In genomic region chr15:73727330-73728018, GRCh38 we compare ENCODE assay signal across 13 cellular contexts. TPM values are rescaled to one million over a fixed set of nuclear protein-coding genes. Genes with fewer than 3 reads are reported as not detected.
DNase-seq lines count a peak whose midpoint lies in the region; ATAC-seq, FAIRE-seq and TF ChIP-seq lines count a peak whose summit lies in the region.
"Had no signal": no experiment of that assay in that cellular context is flagged by ENCODE, and none has a peak within 500 bp of the region (broad histone marks: within the 10 kb centered on the region; RNA-seq: fewer than 3 reads in every experiment).

No MANE protein-coding gene starts in this region.

- BruUV-seq in mammary epithelial cell (replicated peaks; lab: Mats Ljungman, UMichigan), result no TSS peak

- no peak for TF ChIP-seq CTCF in A549 (IDR thresholded peaks at IDR 0.05)
- no peak for TF ChIP-seq CTCF in mammary epithelial cell (conservative IDR thresholded peaks at IDR 0.05 in 1 of 2, IDR thresholded peaks at IDR 0.05 in 1 of 2; ENCODE audit: extremely low read depth in 1 of 2, insufficient read depth in 1 of 2, low read depth in 1 of 2, low read length in 2 of 2)

- TF ChIP-seq EP300 in A549 (IDR thresholded peaks at IDR 0.05), result no peak

- H3K4me1 ChIP-seq in A549, result no peaks in the 10 kb centered on the region; the same call in 2 of the 3 replicates
- H3K4me1 ChIP-seq in mammary epithelial cell (ENCODE audit: insufficient read depth, low read length), result no peaks in the 10 kb centered on the region
- H3K4me1 ChIP-seq in right cardiac atrium (ENCODE audit: control insufficient read depth, insufficient read depth, low read length), result peaks cover 3% of the 10 kb centered on the region
- H3K4me1 ChIP-seq: pancreas had no signal

- intact Hi-C loops in mammary epithelial cell (cut with micrococcal nuclease), result no loop called here
- intact Hi-C loops in right cardiac atrium (cut with DNase I), result loop anchor here in 1 of 4 donors (10.0 kb wide), 1 partner anchor 177 kb away; no protein-coding TSS in a partner anchor

- H3K4me2 ChIP-seq in A549 (no peak overlapping the region; the same call in 2 of the 3 replicates), mammary epithelial cell (ENCODE audit: insufficient read depth, low read depth, low read length) (no peak overlapping the region)

- H3K4me3 ChIP-seq in A549, result no peak overlapping the region
- no peak overlapping the region for H3K4me3 ChIP-seq in mammary epithelial cell (replicated peaks in 1 of 3; ENCODE audit: insufficient read depth in 1 of 3, low read depth in 2 of 3, low read length in 3 of 3)
- no peak overlapping the region for H3K4me3 ChIP-seq in right cardiac atrium (ENCODE audit: low read length)
- H3K4me3 ChIP-seq: pancreas, tibial nerve had no signal

- FAIRE-seq in A549 (lab: Jason Lieb, UNC) (no peak), H54 (lab: Jason Lieb, UNC) (no peak), frontal cortex (lab: Jason Lieb, UNC) (no peak)
- FAIRE-seq: pancreas, TTC549 had no signal

- TF ChIP-seq RAD21 in A549 (conservative IDR thresholded peaks at IDR 0.05 in 1 of 2, IDR thresholded peaks at IDR 0.05 in 1 of 2), result no peak

- H4K20me1 ChIP-seq in mammary epithelial cell (ENCODE audit: insufficient read depth, low read length), result no peaks in the 10 kb centered on the region

- in situ Hi-C loops in mammary epithelial cell (cut with MboI; ENCODE audit: low sequenced_read_pairs in 2 of 2), result no loop called here

- H3K79me2 ChIP-seq in mammary epithelial cell (ENCODE audit: insufficient read depth, low read length), result no peaks in the 10 kb centered on the region

- POLR2A ChIA-PET in A549 (lab: Yijun Ruan, JAX), result no interaction called here

- dilution Hi-C loops in mammary epithelial cell (cut with HindIII; ENCODE audit: low sequenced_read_pairs), result no loop called here

- no peak overlapping the region for H2AFZ ChIP-seq in mammary epithelial cell (ENCODE audit: low read depth, low read length)

- peak; percentile 72 to 89 for ATAC-seq in A549
- peak; percentile 53 to 65 for ATAC-seq in right cardiac atrium
- ATAC-seq in GM19328 (IDR thresholded peaks at IDR 0.05; ENCODE audit: unreplicated experiment), result no peak
- no peak for ATAC-seq in esophagus mucosa
- ATAC-seq: pancreas had no signal

- H3K27ac ChIP-seq in A549, result no peak overlapping the region; a peak in 1 of 6 replicates
- H3K27ac ChIP-seq in mammary epithelial cell (ENCODE audit: insufficient read depth, low read depth, low read length), result no peak overlapping the region
- peak overlapping the region; percentile 89 for H3K27ac ChIP-seq in right cardiac atrium (ENCODE audit: low read length)
- H3K27ac ChIP-seq: pancreas, tibial nerve had no signal

- no peaks in the 10 kb centered on the region for H3K27me3 ChIP-seq in mammary epithelial cell (ENCODE audit: insufficient read depth, low read length)
- no peaks in the 10 kb centered on the region for H3K27me3 ChIP-seq in right cardiac atrium (ENCODE audit: control insufficient read depth, insufficient read depth)
- H3K27me3 ChIP-seq: pancreas, tibial nerve had no signal

- 67% methylated on average over 7 of the region's 7 CpGs for WGBS in A549 (ENCODE audit: missing lambda C conversion rate)
- WGBS in mammary epithelial cell (ENCODE audit: low coverage, missing lambda C conversion rate), result 65% methylated on average over 4 of the region's 7 CpGs
- 74% methylated on average over 7 of the region's 7 CpGs for WGBS in right cardiac atrium

- DNase-seq in A549 (ENCODE audit: low read depth in 1 of 2, low spot score in 1 of 2) (peak; percentile 11 to 58), H54 (ENCODE audit: insufficient read length, low spot score) (peak; percentile 41), mammary epithelial cell (peak; percentile 46), right cardiac atrium (peak in 1 of 3 donors; percentile 61), Ammon's horn (ENCODE audit: low spot score) (no peak), frontal cortex (ENCODE audit: low spot score in 2 of 2) (no peak)
- DNase-seq: DND-41, NCI-H2081, pancreas had no signal

- CTCF ChIA-PET in A549 (lab: Yijun Ruan, JAX), result interaction anchor here (0.8 to 3.5 kb wide), 5 partner anchors 9 to 93 kb away, joined by 3 to 18 read pairs (median 3); no protein-coding TSS in a partner anchor
- CTCF ChIA-PET in mammary epithelial cell (lab: Charles Lee; ENCODE audit: low non-redundant PET), result no interaction called here

- TF ChIP-seq POLR2A in A549 (IDR thresholded peaks at IDR 0.05; ENCODE audit: low read length) (no peak), H54 (IDR thresholded peaks at IDR 0.05; ENCODE audit: low read depth, low read length) (no peak)

- H3K36me3 ChIP-seq in mammary epithelial cell (ENCODE audit: insufficient read depth, low read length), result no peaks in the 10 kb centered on the region
- H3K36me3 ChIP-seq: pancreas, tibial nerve had no signal

- H3K9me3 ChIP-seq in A549 (no peaks in the 10 kb centered on the region), mammary epithelial cell (replicated peaks; ENCODE audit: insufficient read depth, low read length) (no peaks in the 10 kb centered on the region), right cardiac atrium (ENCODE audit: control insufficient read depth, low read length) (no peaks in the 10 kb centered on the region)
- H3K9me3 ChIP-seq: pancreas, tibial nerve had no signal

- no peak overlapping the region for H3K9ac ChIP-seq in mammary epithelial cell (ENCODE audit: insufficient read depth, low read length)

TF ChIP-seq in A549, 52 proteins besides CTCF, POLR2A, EP300 and RAD21:
- TF ChIP-seq REST (IDR thresholded peaks at IDR 0.05) (no peak), USF2 (IDR thresholded peaks at IDR 0.05) (no peak), CBX2 (IDR thresholded peaks at IDR 0.05; ENCODE audit: borderline replicate concordance, low read depth) (no peak), FOSL2 (IDR thresholded peaks at IDR 0.05) (no peak), FOSL2 (CRISPR knock-in tag; IDR thresholded peaks at IDR 0.05) (0 out of 2 replicates have a peak, but pooled peaks have one; percentile 18), ZFP36 (IDR thresholded peaks at IDR 0.05; ENCODE audit: borderline replicate concordance, partially characterized antibody) (no peak), KDM1A (IDR thresholded peaks at IDR 0.05; ENCODE audit: low read depth) (no peak), SMC3 (IDR thresholded peaks at IDR 0.05) (no peak)

RNA-seq across cellular contexts. Expression of gene INSYN1, which starts 25.7 kb away (rescaled TPM):
- polyA plus RNA-seq in A549 (2011; rRNA removed) (0.48 and 0.54 TPM in 2 replicates), A549 (2017; fragmentation: RNase III; extraction: RNeasy Plus Mini Kit Qiagen cat#74134 plus additional on column Dnase treatment) (0.84 to 1.9 TPM (median 1.1 TPM) in 3 replicates), mammary epithelial cell (0.03 TPM), right cardiac atrium (117 TPM)
- 1.7 and 2.4 TPM in 2 replicates for polyA plus RNA-seq in A549 (2012; cell fraction: cytosol; rRNA removed)
- polyA plus RNA-seq in A549 (2012; cell fraction: nucleus; rRNA removed), result 2.2 and 2.3 TPM in 2 replicates
- polyA minus RNA-seq in A549 (2011; rRNA and poly(A)+ RNA removed), result 0.45 and 0.78 TPM in 2 replicates
- total RNA-seq in mammary epithelial cell (1 to 10 TPM in 1 of 2 donors, under 1 TPM in 1; 0.33 to 1.3 TPM), right cardiac atrium (100 to 1,000 TPM in 2 of 4 donors, 10 to 100 TPM in 2; 65.6 to 112 (median 99.0) TPM), esophagus mucosa (5.1 TPM), frontal cortex (26.1 TPM)
- not detected for polyA minus RNA-seq in mammary epithelial cell

RNA-seq across cellular contexts. Expression of gene CD276, which starts 43.3 kb away (rescaled TPM):
- polyA plus RNA-seq in A549 (2011; rRNA removed) (24.8 and 32.8 TPM in 2 replicates), A549 (2017; fragmentation: RNase III; extraction: RNeasy Plus Mini Kit Qiagen cat#74134 plus additional on column Dnase treatment) (23.6 to 31.0 TPM (median 30.3 TPM) in 3 replicates), mammary epithelial cell (128 TPM), right cardiac atrium (35.4 TPM)
- polyA plus RNA-seq in A549 (2012; cell fraction: cytosol; rRNA removed), result 29.6 and 41.4 TPM in 2 replicates
- polyA plus RNA-seq in A549 (2012; cell fraction: nucleus; rRNA removed), result 45.3 and 60.4 TPM in 2 replicates
- polyA minus RNA-seq in A549 (2011; rRNA and poly(A)+ RNA removed), result 19.3 and 25.6 TPM in 2 replicates
- total RNA-seq in mammary epithelial cell (100 to 1,000 TPM in 1 of 2 donors, 10 to 100 TPM in 1; 50.5 to 110 TPM), right cardiac atrium (10 to 100 TPM; 39.5 to 72.8 (median 44.0) TPM), esophagus mucosa (14.7 TPM), frontal cortex (24.9 TPM)
- 224 TPM for polyA minus RNA-seq in mammary epithelial cell

Comparison
In these comparisons a context has a peak if more than half of its experiments do, and no peak if none do; other contexts are left out.
1. ATAC-seq: peak in A549 (2 of 2) and right cardiac atrium (2 of 2); none in GM19328 (single experiment) and esophagus mucosa (single experiment).
2. DNase-seq: peak in A549 (2 of 2), H54 (single experiment) and mammary epithelial cell (single experiment); none in Ammon's horn (single experiment) and frontal cortex (0 of 2).